ENCODE assay signal across 18 cellular contexts in genomic region chr7:47505317-47506007, GRCh38.
"Had no signal": no experiment of that assay in that cellular context is flagged by ENCODE, and none has a peak within 500 bp of the region (broad histone marks: within the 10 kb centered on the region; RNA-seq: fewer than 3 reads in every experiment).

No MANE protein-coding gene starts in this region.

- H3K9me3 ChIP-seq: gastrocnemius medialis, testis had no signal

- H3K9me3 Mint-ChIP-seq: activated CD8-positive, alpha-beta T cell treated with anti-CD3 and anti-CD28 coated beads for 36 hours; activated T-cell treated with anti-CD3 and anti-CD28 coated beads, Interleukin-2, amount 50 U/mL, for 72 hours; stimulated activated naive CD8-positive, alpha-beta T cell treated with anti-CD3 and anti-CD28 coated beads, Interleukin-15, amount 100 ng/mL, for 72 hours; T-cell had no signal

- H3K36me3 Mint-ChIP-seq: T-cell had no signal

- ATAC-seq: activated CD8-positive, alpha-beta T cell treated with anti-CD3 and anti-CD28 coated beads for 36 hours; activated T-cell treated with anti-CD3 and anti-CD28 coated beads, Interleukin-2, amount 50 U/mL, for 72 hours; effector memory CD8-positive, alpha-beta T cell; gastrocnemius medialis; stimulated activated naive CD8-positive, alpha-beta T cell treated with anti-CD3 and anti-CD28 coated beads, Interleukin-15, amount 100 ng/mL, for 72 hours; T-cell had no signal

- H3K4me3 Mint-ChIP-seq: activated CD8-positive, alpha-beta T cell treated with anti-CD3 and anti-CD28 coated beads for 36 hours; activated T-cell treated with anti-CD3 and anti-CD28 coated beads, Interleukin-2, amount 50 U/mL, for 72 hours; effector memory CD8-positive, alpha-beta T cell; stimulated activated naive CD8-positive, alpha-beta T cell treated with anti-CD3 and anti-CD28 coated beads, Interleukin-15, amount 100 ng/mL, for 72 hours; T-cell had no signal

- H3K27ac ChIP-seq: epithelial cell of prostate, gastrocnemius medialis, testis, VCaP had no signal

- H3K36me3 ChIP-seq: gastrocnemius medialis had no signal

- H3K4me3 ChIP-seq: coronary artery, gastrocnemius medialis, testis had no signal

- H3K27me3 ChIP-seq: gastrocnemius medialis, testis had no signal

- H3K27me3 Mint-ChIP-seq: activated CD8-positive, alpha-beta T cell treated with anti-CD3 and anti-CD28 coated beads for 36 hours; stimulated activated naive CD8-positive, alpha-beta T cell treated with anti-CD3 and anti-CD28 coated beads, Interleukin-15, amount 100 ng/mL, for 72 hours had no signal

- H3K27ac Mint-ChIP-seq: activated CD8-positive, alpha-beta T cell treated with anti-CD3 and anti-CD28 coated beads for 36 hours; activated T-cell treated with anti-CD3 and anti-CD28 coated beads, Interleukin-2, amount 50 U/mL, for 72 hours; effector memory CD8-positive, alpha-beta T cell; stimulated activated naive CD8-positive, alpha-beta T cell treated with anti-CD3 and anti-CD28 coated beads, Interleukin-15, amount 100 ng/mL, for 72 hours; T-cell had no signal

- DNase-seq: activated CD4-positive, alpha-beta T cell treated with anti-CD3 and anti-CD28 coated beads for 4 hours; activated CD8-positive, alpha-beta memory T cell treated with anti-CD3 and anti-CD28 coated beads, Interleukin-2, amount 50 U/mL, for 4 hours; activated CD8-positive, alpha-beta T cell treated with anti-CD3 and anti-CD28 coated beads for 36 hours; activated gamma-delta T cell treated with Interleukin-2 at 50 U/mL for 16 hours; activated T-cell treated with anti-CD3 and anti-CD28 coated beads, Interleukin-2, amount 50 U/mL, for 72 hours; caudate nucleus; effector memory CD8-positive, alpha-beta T cell; gastrocnemius medialis; midbrain; occipital lobe; stimulated activated CD4-positive, alpha-beta T cell treated with anti-CD3 and anti-CD28 coated beads, Interleukin-4, amount 100 ng/mL, for 24 hours; stimulated activated naive CD8-positive, alpha-beta T cell treated with anti-CD3 and anti-CD28 coated beads, Interleukin-15, amount 100 ng/mL, for 72 hours; T-cell; T1000; testis had no signal

- H3K4me1 Mint-ChIP-seq: stimulated activated naive CD8-positive, alpha-beta T cell treated with anti-CD3 and anti-CD28 coated beads, Interleukin-15, amount 100 ng/mL, for 72 hours; T-cell had no signal
